ENCODE assay signal across 22 cellular contexts in genomic region chr10:24256619-24257018, GRCh38. TPM values are rescaled to one million over a fixed set of nuclear protein-coding genes. Genes with fewer than 3 reads are reported as not detected.
A peak's percentile ranks its signal among the peaks of the same experiment; 100 is the strongest.
DNase-seq lines count a peak whose midpoint lies in the region; ATAC-seq and TF ChIP-seq lines count a peak whose summit lies in the region.
"Had no signal": no experiment of that assay in that cellular context is flagged by ENCODE, and none has a peak within 500 bp of the region (broad histone marks: within the 10 kb centered on the region; RNA-seq: fewer than 3 reads in every experiment).

No MANE protein-coding gene starts in this region.

- H3K27me3 Mint-ChIP-seq in nephron progenitor cell (ENCODE audit: low read depth, poor library complexity) = peaks cover 3% of the 10 kb centered on the region
- H3K27me3 Mint-ChIP-seq: activated CD8-positive, alpha-beta T cell treated with anti-CD3 and anti-CD28 coated beads for 36 hours; activated naive CD8-positive, alpha-beta T cell had no signal

- WGBS in upper lobe of left lung, 2 donors = 79 to 83% methylated on average over 2 of the region's 2 CpGs

- H3K4me3 Mint-ChIP-seq in nephron progenitor cell = peak overlapping the region; percentile 10
- H3K4me3 Mint-ChIP-seq: activated CD8-positive, alpha-beta T cell treated with anti-CD3 and anti-CD28 coated beads for 36 hours; activated naive CD8-positive, alpha-beta T cell had no signal

- H3K27me3 ChIP-seq in upper lobe of left lung = no peaks in the 10 kb centered on the region
- H3K27me3 ChIP-seq: BLaER1 treated with 17β-estradiol and CSF1 and Interleukin-3, amounts not matched to agents 10 nM and 100 nM; tibial nerve had no signal

- H3K4me1 ChIP-seq in upper lobe of left lung = peaks cover 0 to 12% (median 5%) of the 10 kb centered on the region in 4 donors

- no peak for TF ChIP-seq EP300 in upper lobe of left lung (IDR thresholded peaks at IDR 0.05)

- peaks cover 64% of the 10 kb centered on the region for H3K4me1 Mint-ChIP-seq in nephron progenitor cell

- H3K9me3 ChIP-seq in upper lobe of left lung = no peaks in the 10 kb centered on the region
- H3K9me3 ChIP-seq: BLaER1 treated with 17β-estradiol and CSF1 and Interleukin-3, amounts not matched to agents 10 nM and 100 nM; tibial nerve had no signal

- TF ChIP-seq POLR2A in upper lobe of left lung (IDR thresholded peaks at IDR 0.05) = no peak

- intact Hi-C loops in Right ventricle myocardium superior (cut with DNase I) = no loop called here
- intact Hi-C loops in Right ventricle myocardium inferior (cut with DNase I) = loop anchor here (5.0 kb wide), 2 partner anchors 39 to 51 kb away; no protein-coding TSS in a partner anchor

- no peak for DNase-seq in Right ventricle myocardium superior
- no peak for DNase-seq in Right ventricle myocardium inferior (ENCODE audit: missing footprints)
- peak; percentile 33 for DNase-seq in fibroblast of mammary gland (ENCODE audit: low read depth)
- no peak for DNase-seq in nephron progenitor cell
- DNase-seq in upper lobe of left lung = no peak
- no peak for DNase-seq in T1000 (lab: John Stamatoyannopoulos, UW)
- no peak for DNase-seq in activated effector memory CD4-positive, alpha-beta T cell treated with anti-CD3 and anti-CD28 coated beads, Interleukin-2, amount 50 U/mL, for 16 hours
- DNase-seq: 8988T; activated CD8-positive, alpha-beta T cell treated with anti-CD3 and anti-CD28 coated beads for 36 hours; activated T-cell treated with anti-CD3 and anti-CD28 coated beads, Interleukin-2, amount 50 U/mL, for 48 hours; DMS 273 treated with DMSO at 0.1 percent for 48 hours; hypothalamus; Karpas-422; NCI-H1436 treated with DMSO at 0.1 percent for 48 hours; RPMI8226; T-helper 1 cell had no signal

- peaks cover 20% of the 10 kb centered on the region for H3K36me3 Mint-ChIP-seq in nephron progenitor cell (ENCODE audit: low read depth)
- H3K36me3 Mint-ChIP-seq: activated naive CD8-positive, alpha-beta T cell had no signal

- TF ChIP-seq CTCF in fibroblast of mammary gland (conservative IDR thresholded peaks at IDR 0.05; ENCODE audit: control insufficient read depth, insufficient read depth, low read depth, low read length) (no peak), nephron progenitor cell (IDR thresholded peaks at IDR 0.05) (no peak), upper lobe of left lung (IDR thresholded peaks at IDR 0.05) (no peak)

- H3K4me3 ChIP-seq in fibroblast of mammary gland (ENCODE audit: control insufficient read depth, low read depth, low read length) (no peak overlapping the region), upper lobe of left lung (no peak overlapping the region)
- H3K4me3 ChIP-seq: BLaER1 treated with 17β-estradiol and CSF1 and Interleukin-3, amounts not matched to agents 10 nM and 100 nM; GM23248; tibial nerve had no signal

- H3K27ac ChIP-seq in upper lobe of left lung = peak overlapping the region in 2 of 4 donors; percentile 57 to 60
- H3K27ac ChIP-seq: BLaER1 treated with 17β-estradiol and CSF1 and Interleukin-3, amounts not matched to agents 10 nM and 100 nM; GM23248 had no signal

- peak overlapping the region; percentile 99 for H3K27ac Mint-ChIP-seq in nephron progenitor cell
- H3K27ac Mint-ChIP-seq: activated CD8-positive, alpha-beta T cell treated with anti-CD3 and anti-CD28 coated beads for 36 hours; activated naive CD8-positive, alpha-beta T cell had no signal

- no peaks in the 10 kb centered on the region for H3K36me3 ChIP-seq in upper lobe of left lung
- H3K36me3 ChIP-seq: BLaER1 treated with 17β-estradiol and CSF1 and Interleukin-3, amounts not matched to agents 10 nM and 100 nM; tibial nerve; WERI-Rb-1 had no signal

- no peaks in the 10 kb centered on the region for H3K9me3 Mint-ChIP-seq in nephron progenitor cell
- H3K9me3 Mint-ChIP-seq: activated CD8-positive, alpha-beta T cell treated with anti-CD3 and anti-CD28 coated beads for 36 hours had no signal

- ATAC-seq in Right ventricle myocardium superior (ENCODE audit: poor library complexity) = peak; percentile 23
- ATAC-seq in Right ventricle myocardium inferior = no peak
- ATAC-seq in HG03025 (IDR thresholded peaks at IDR 0.05; ENCODE audit: low FRiP score, unreplicated experiment) = no peak
- ATAC-seq in upper lobe of left lung (ENCODE audit: low FRiP score in 2 of 2) = no peak
- ATAC-seq: activated CD8-positive, alpha-beta T cell treated with anti-CD3 and anti-CD28 coated beads for 36 hours had no signal

RNA-seq across cellular contexts. Expression of gene KIAA1217, which starts 47.7 kb away (rescaled TPM):
- total RNA-seq in Right ventricle myocardium superior (38.2 TPM), Right ventricle myocardium inferior (45.0 TPM), upper lobe of left lung (100 to 1,000 TPM in 1 of 6 donors, 10 to 100 TPM in 5; 18.4 to 109 (median 41.0) TPM)
